Comparison of ENCODE assay signal across 9 cellular contexts in genomic region chr2:227890495-227891079, GRCh38. TPM values are rescaled to one million over a fixed set of nuclear protein-coding genes. Genes with fewer than 3 reads are reported as not detected.
DNase-seq lines count a peak whose midpoint lies in the region; ATAC-seq lines count a peak whose summit lies in the region.
"Had no signal": no experiment of that assay in that cellular context is flagged by ENCODE, and none has a peak within 500 bp of the region (broad histone marks: within the 10 kb centered on the region; RNA-seq: fewer than 3 reads in every experiment).

No MANE protein-coding gene starts in this region.

- H3K27me3 ChIP-seq in CD4-positive, CD25-positive, alpha-beta regulatory T cell (ENCODE audit: control insufficient read depth, insufficient read depth, low read length), result no peaks in the 10 kb centered on the region

- H3K36me3 Mint-ChIP-seq in CD4-positive, CD25-positive, alpha-beta regulatory T cell, result no peaks in the 10 kb centered on the region
- H3K36me3 Mint-ChIP-seq: immature natural killer cell had no signal

- no peak overlapping the region for H3K27ac ChIP-seq in CD4-positive, CD25-positive, alpha-beta regulatory T cell (ENCODE audit: insufficient read depth, low read length, poor library complexity, severe bottlenecking)

- H3K4me3 Mint-ChIP-seq in CD4-positive, CD25-positive, alpha-beta regulatory T cell, result no peak overlapping the region
- H3K4me3 Mint-ChIP-seq: immature natural killer cell had no signal

- peaks cover 9% of the 10 kb centered on the region for H3K27me3 Mint-ChIP-seq in CD4-positive, CD25-positive, alpha-beta regulatory T cell

- H3K4me1 ChIP-seq in CD4-positive, CD25-positive, alpha-beta regulatory T cell (ENCODE audit: control insufficient read depth, insufficient read depth, low read length, poor library complexity, severe bottlenecking), result no peaks in the 10 kb centered on the region

- no peaks in the 10 kb centered on the region for H3K4me1 Mint-ChIP-seq in CD4-positive, CD25-positive, alpha-beta regulatory T cell
- H3K4me1 Mint-ChIP-seq: immature natural killer cell had no signal

- peaks cover 0 to 2% (median 0%) of the 10 kb centered on the region in 7 donors for H3K9me3 Mint-ChIP-seq in CD4-positive, CD25-positive, alpha-beta regulatory T cell
- H3K9me3 Mint-ChIP-seq: immature natural killer cell had no signal

- H3K9me3 ChIP-seq in CD4-positive, CD25-positive, alpha-beta regulatory T cell (ENCODE audit: control insufficient read depth in 2 of 2, low read length in 2 of 2), result no peaks in the 10 kb centered on the region

- H3K36me3 ChIP-seq in CD4-positive, CD25-positive, alpha-beta regulatory T cell (ENCODE audit: control insufficient read depth, insufficient read depth, low read length), result no peaks in the 10 kb centered on the region

- no peak overlapping the region for H3K4me3 ChIP-seq in CD4-positive, CD25-positive, alpha-beta regulatory T cell (ENCODE audit: low read depth, low read length)

- DNase-seq in CD4-positive, CD25-positive, alpha-beta regulatory T cell, result peak in 2 of 3 donors; percentile 22 to 50
- DNase-seq in NCI-H82 (lab: John Stamatoyannopoulos, UW), result peak; percentile 83
- peak; percentile 19 for DNase-seq in central memory CD4-positive, alpha-beta T cell
- DNase-seq in left lobe of liver (ENCODE audit: low spot score), result no peak
- DNase-seq in KG1 (lab: John Stamatoyannopoulos, UW), result no peak

- no peak for ATAC-seq in CD4-positive, CD25-positive, alpha-beta regulatory T cell (ENCODE audit: low read depth in 2 of 2)
- peak; percentile 53 for ATAC-seq in GM18873 (IDR thresholded peaks at IDR 0.05; ENCODE audit: low FRiP score, unreplicated experiment)
- peak; percentile 89 for ATAC-seq in HG03354 (IDR thresholded peaks at IDR 0.05; ENCODE audit: poor library complexity, severe bottlenecking, unreplicated experiment)
- ATAC-seq in left lobe of liver, result peak; percentile 80
- ATAC-seq in GM19455 (IDR thresholded peaks at IDR 0.05; ENCODE audit: unreplicated experiment), result no peak

- no peak overlapping the region for H3K27ac Mint-ChIP-seq in CD4-positive, CD25-positive, alpha-beta regulatory T cell
- H3K27ac Mint-ChIP-seq: immature natural killer cell had no signal

RNA-seq across cellular contexts. Expression of gene DAW1, which starts 19.2 kb away (rescaled TPM):
- total RNA-seq in CD4-positive, CD25-positive, alpha-beta regulatory T cell, result not detected
- not detected for polyA plus RNA-seq in CD4-positive, CD25-positive, alpha-beta regulatory T cell
- not detected for total RNA-seq in left lobe of liver
- polyA plus RNA-seq: immature natural killer cell had no signal

Comparison
In these comparisons a context has a peak if more than half of its experiments do, and no peak if none do; other contexts are left out.
1. ATAC-seq: peak in GM18873 (single experiment), HG03354 (single experiment) and left lobe of liver (single experiment); none in CD4-positive, CD25-positive, alpha-beta regulatory T cell (0 of 2) and GM19455 (single experiment).
2. DNase-seq: peak in CD4-positive, CD25-positive, alpha-beta regulatory T cell (2 of 3), NCI-H82 (single experiment) and central memory CD4-positive, alpha-beta T cell (single experiment); none in left lobe of liver (single experiment) and KG1 (single experiment).